Comparison of ENCODE assay signal across 14 cellular contexts in genomic region chr5:68450245-68450852, GRCh38.
DNase-seq lines count a peak whose midpoint lies in the region; ATAC-seq and TF ChIP-seq lines count a peak whose summit lies in the region.
"Had no signal": no experiment of that assay in that cellular context is flagged by ENCODE, and none has a peak within 500 bp of the region (broad histone marks: within the 10 kb centered on the region; RNA-seq: fewer than 3 reads in every experiment).

No MANE protein-coding gene starts in this region.

- intact Hi-C loops in gastrocnemius medialis (cut with DNase I; ENCODE audit: low total_unique reads): loop anchor here (10.0 kb wide), 1 partner anchor 1206 kb away; no protein-coding TSS in a partner anchor

- DNase-seq in H4 (ENCODE audit: low spot score): peak; percentile 44
- peak; percentile 29 for DNase-seq in astrocyte of the spinal cord (ENCODE audit: low read depth, low spot score)
- peak; percentile 39 for DNase-seq in hepatic stellate cell (ENCODE audit: low spot score)
- DNase-seq in gastrocnemius medialis: no peak
- DNase-seq in activated naive CD4-positive, alpha-beta T cell treated with anti-CD3 and anti-CD28 coated beads, Interleukin-2, amount 50 U/mL, for 72 hours (ENCODE audit: low spot score in 2 of 2): no peak
- no peak for DNase-seq in DMS153 treated with DMSO at 0.1 percent for 48 hours (lab: John Stamatoyannopoulos, UW; ENCODE audit: unreplicated experiment)
- DNase-seq: AML-193; NCI-H510A; stimulated activated CD4-positive, alpha-beta T cell treated with anti-CD3 and anti-CD28 coated beads, Interleukin-12 subunit alpha, Interleukin-12 subunit beta, amount 100 ng/mL, for 4 hours; T-helper 2 cell; transverse colon had no signal

- no peaks in the 10 kb centered on the region for H3K27me3 ChIP-seq in gastrocnemius medialis
- H3K27me3 ChIP-seq: transverse colon had no signal

- peaks cover 0 to 4% of the 10 kb centered on the region in 2 donors for H3K36me3 Mint-ChIP-seq in activated naive CD4-positive, alpha-beta T cell treated with anti-CD3 and anti-CD28 coated beads, Interleukin-2, amount 50 U/mL, for 72 hours

- H3K9me3 ChIP-seq in gastrocnemius medialis: no peaks in the 10 kb centered on the region
- H3K9me3 ChIP-seq: transverse colon had no signal

- peaks cover 0 to 3% of the 10 kb centered on the region in 2 donors for H3K9me3 Mint-ChIP-seq in activated naive CD4-positive, alpha-beta T cell treated with anti-CD3 and anti-CD28 coated beads, Interleukin-2, amount 50 U/mL, for 72 hours

- H3K27ac ChIP-seq in gastrocnemius medialis: peak overlapping the region; percentile 68 to 83 (median 78)
- H3K27ac ChIP-seq: transverse colon had no signal

- H3K4me3 ChIP-seq in astrocyte of the spinal cord (ENCODE audit: low read depth, low read length) (no peak overlapping the region), gastrocnemius medialis (no peak overlapping the region)
- H3K4me3 ChIP-seq: transverse colon had no signal

- no peak for TF ChIP-seq CTCF in astrocyte of the spinal cord (IDR thresholded peaks at IDR 0.05; ENCODE audit: low read depth, low read length)
- no peak for TF ChIP-seq CTCF in gastrocnemius medialis (IDR thresholded peaks at IDR 0.05 in 4 of 5, conservative IDR thresholded peaks at IDR 0.05 in 1 of 5)

- H3K4me1 ChIP-seq in gastrocnemius medialis: peaks cover 12 to 25% of the 10 kb centered on the region in 2 donors
- H3K4me1 ChIP-seq: transverse colon had no signal

- peak in 1 of 2 donors; percentile 4 for ATAC-seq in gastrocnemius medialis
- ATAC-seq in activated naive CD4-positive, alpha-beta T cell treated with anti-CD3 and anti-CD28 coated beads, Interleukin-2, amount 50 U/mL, for 72 hours: no peak
- no peak for ATAC-seq in GM18505 (IDR thresholded peaks at IDR 0.05; ENCODE audit: unreplicated experiment)
- no peak for ATAC-seq in HG02981 (IDR thresholded peaks at IDR 0.05; ENCODE audit: unreplicated experiment)

- in situ Hi-C loops in astrocyte of the spinal cord (cut with HindIII; ENCODE audit: low sequenced_read_pairs) (no loop called here), gastrocnemius medialis (cut with MboI; ENCODE audit: low sequenced_read_pairs in 4 of 4) (loop anchor here in 3 of 4 donors (10.0 to 25.0 kb wide), 3 partner anchors 963 to 1213 kb away; no protein-coding TSS in a partner anchor)

- no peak for TF ChIP-seq POLR2A in gastrocnemius medialis (IDR thresholded peaks at IDR 0.05)
- no peak for TF ChIP-seq POLR2A in GM18505 (IDR thresholded peaks at IDR 0.05; ENCODE audit: borderline replicate concordance, extremely low read depth, insufficient read depth, insufficient read length)

- H3K36me3 ChIP-seq in gastrocnemius medialis: no peaks in the 10 kb centered on the region
- H3K36me3 ChIP-seq: transverse colon had no signal

- H3K27ac Mint-ChIP-seq in activated naive CD4-positive, alpha-beta T cell treated with anti-CD3 and anti-CD28 coated beads, Interleukin-2, amount 50 U/mL, for 72 hours: no peak overlapping the region
- H3K27ac Mint-ChIP-seq: activated naive CD8-positive, alpha-beta T cell had no signal

Comparison
In these comparisons a context has a peak if more than half of its experiments do, and no peak if none do; other contexts are left out.
1. DNase-seq: peak in H4 (single experiment), astrocyte of the spinal cord (single experiment) and hepatic stellate cell (single experiment); none in gastrocnemius medialis (0 of 2), activated naive CD4-positive, alpha-beta T cell treated with anti-CD3 and anti-CD28 coated beads, Interleukin-2, amount 50 U/mL, for 72 hours (0 of 2) and DMS153 treated with DMSO at 0.1 percent for 48 hours (single experiment).